ENCODE assay signal across 8 cellular contexts in genomic region chr5:87074934-87075541, GRCh38.
DNase-seq lines count a peak whose midpoint lies in the region; ATAC-seq and TF ChIP-seq lines count a peak whose summit lies in the region.

No MANE protein-coding gene starts in this region.

- no peak overlapping the region for H3K4me3 Mint-ChIP-seq in activated naive CD4-positive, alpha-beta T cell treated with anti-CD3 and anti-CD28 coated beads, Interleukin-2, amount 10 ng/mL, durations not matched to agents 7 days and 5 days
- H3K4me3 Mint-ChIP-seq in natural killer cell, result peak overlapping the region; percentile 84

- ATAC-seq in HG02885 (IDR thresholded peaks at IDR 0.05; ENCODE audit: poor library complexity, unreplicated experiment) (peak; percentile 94), natural killer cell (peak; percentile 81 to 89 (median 84)), left lobe of liver (no peak)

- H3K27ac Mint-ChIP-seq in activated naive CD4-positive, alpha-beta T cell treated with anti-CD3 and anti-CD28 coated beads, Interleukin-2, amount 10 ng/mL, durations not matched to agents 7 days and 5 days, result peak overlapping the region; percentile 89
- H3K27ac Mint-ChIP-seq in natural killer cell, result peak overlapping the region; percentile 89 to 91

- CTCF ChIA-PET in activated naive CD4-positive, alpha-beta T cell treated with anti-CD3 and anti-CD28 coated beads, Interleukin-2, amount 10 ng/mL, durations not matched to agents 7 days and 5 days (lab: Charles Lee), result interaction anchor here (0.5 kb wide), 1 partner anchor 239 kb away, joined by 3 read pairs; no protein-coding TSS in a partner anchor

- H3K27me3 Mint-ChIP-seq in activated naive CD4-positive, alpha-beta T cell treated with anti-CD3 and anti-CD28 coated beads, Interleukin-2, amount 10 ng/mL, durations not matched to agents 7 days and 5 days, result no peaks in the 10 kb centered on the region
- no peaks in the 10 kb centered on the region for H3K27me3 Mint-ChIP-seq in natural killer cell (ENCODE audit: low read depth in 2 of 2)

- H3K4me1 Mint-ChIP-seq in activated naive CD4-positive, alpha-beta T cell treated with anti-CD3 and anti-CD28 coated beads, Interleukin-2, amount 10 ng/mL, durations not matched to agents 7 days and 5 days, result peaks cover 49% of the 10 kb centered on the region
- peaks cover 42 to 52% of the 10 kb centered on the region in 2 donors for H3K4me1 Mint-ChIP-seq in natural killer cell

- H3K9me3 Mint-ChIP-seq in activated naive CD4-positive, alpha-beta T cell treated with anti-CD3 and anti-CD28 coated beads, Interleukin-2, amount 10 ng/mL, durations not matched to agents 7 days and 5 days, result peaks cover 11% of the 10 kb centered on the region
- no peaks in the 10 kb centered on the region for H3K9me3 Mint-ChIP-seq in natural killer cell

- intact Hi-C loops in natural killer cell (cut with micrococcal nuclease), result loop anchor here (2.0 kb wide), 2 partner anchors 46 to 194 kb away; no protein-coding TSS in a partner anchor

- H3K36me3 Mint-ChIP-seq in activated naive CD4-positive, alpha-beta T cell treated with anti-CD3 and anti-CD28 coated beads, Interleukin-2, amount 10 ng/mL, durations not matched to agents 7 days and 5 days, result peaks cover 13% of the 10 kb centered on the region
- H3K36me3 Mint-ChIP-seq in natural killer cell, result no peaks in the 10 kb centered on the region

- TF ChIP-seq CTCF in natural killer cell (IDR thresholded peaks at IDR 0.05), result no peak

- peak; percentile 57 for DNase-seq in activated naive CD4-positive, alpha-beta T cell treated with anti-CD3 and anti-CD28 coated beads, Interleukin-2, amount 10 ng/mL, durations not matched to agents 7 days and 5 days
- DNase-seq in activated naive CD4-positive, alpha-beta T cell treated with anti-CD3 and anti-CD28 coated beads, Interleukin-2, amount 50 U/mL, for 16 hours, result no peak
- DNase-seq in OCI-M1 (lab: John Stamatoyannopoulos, UW) (peak; percentile 17), natural killer cell (no peak), NCI-H2029 treated with DMSO at 0.1 percent for 48 hours (lab: John Stamatoyannopoulos, UW) (no peak), left lobe of liver (ENCODE audit: low spot score) (no peak)
- DNase-seq in activated CD4-positive, CD25-positive, alpha-beta regulatory T cell (lab: John Stamatoyannopoulos, UW), result no peak

Comparison
In these comparisons a context has a peak if more than half of its experiments do, and no peak if none do; other contexts are left out.
1. DNase-seq: peak in activated naive CD4-positive, alpha-beta T cell treated with anti-CD3 and anti-CD28 coated beads, Interleukin-2, amount 10 ng/mL, durations not matched to agents 7 days and 5 days (single experiment) and OCI-M1 (single experiment); none in activated naive CD4-positive, alpha-beta T cell treated with anti-CD3 and anti-CD28 coated beads, Interleukin-2, amount 50 U/mL, for 16 hours (single experiment), natural killer cell (single experiment), activated CD4-positive, CD25-positive, alpha-beta regulatory T cell (0 of 4), NCI-H2029 treated with DMSO at 0.1 percent for 48 hours (single experiment) and left lobe of liver (single experiment).